ENCODE assay signal across 16 cellular contexts in genomic region chr4:7025040-7025602, GRCh38. TPM values are rescaled to one million over a fixed set of nuclear protein-coding genes. Genes with fewer than 3 reads are reported as not detected.
A peak's percentile ranks its signal among the peaks of the same experiment; 100 is the strongest.
DNase-seq lines count a peak whose midpoint lies in the region; ATAC-seq and TF ChIP-seq lines count a peak whose summit lies in the region.
"Had no signal": no experiment of that assay in that cellular context is flagged by ENCODE, and none has a peak within 500 bp of the region (broad histone marks: within the 10 kb centered on the region; RNA-seq: fewer than 3 reads in every experiment).

No MANE protein-coding gene starts in this region.

- H3K36me3 ChIP-seq in neural progenitor cell, result no peaks in the 10 kb centered on the region
- peaks cover 86% of the 10 kb centered on the region for H3K36me3 ChIP-seq in lower lobe of right lung

- H3K4me1 ChIP-seq in neural progenitor cell (peaks cover 6% of the 10 kb centered on the region), lower lobe of right lung (no peaks in the 10 kb centered on the region)
- H3K4me1 ChIP-seq: HAP-1 had no signal

- H3K27me3 ChIP-seq in neural progenitor cell (no peaks in the 10 kb centered on the region), lower lobe of right lung (ENCODE audit: low read depth) (no peaks in the 10 kb centered on the region)
- H3K27me3 ChIP-seq: BLaER1 treated with 17β-estradiol and CSF1 and Interleukin-3, amounts not matched to agents 10 nM and 100 nM had no signal

- no peaks in the 10 kb centered on the region for H3K27me3 Mint-ChIP-seq in nephron progenitor cell (ENCODE audit: low read depth, poor library complexity)
- H3K27me3 Mint-ChIP-seq in neural progenitor cell (ENCODE audit: insufficient read depth, low read depth), result peaks cover 6% of the 10 kb centered on the region
- H3K27me3 Mint-ChIP-seq in HFFc6 (ENCODE audit: insufficient read depth), result no peaks in the 10 kb centered on the region; the same call in 1 of the 2 replicates
- H3K27me3 Mint-ChIP-seq: CD4-positive, CD25-positive, alpha-beta regulatory T cell had no signal

- DNase-seq in Right ventricle myocardium inferior (ENCODE audit: missing footprints) (peak; percentile 41), cardiac septum (ENCODE audit: low spot score) (no peak), RWPE1 (ENCODE audit: low spot score) (no peak), nephron progenitor cell (no peak), neural progenitor cell (ENCODE audit: low spot score) (no peak), HFFc6 (no peak), lower lobe of right lung (no peak)
- DNase-seq: 8988T; AML-193; CD4-positive, CD25-positive, alpha-beta regulatory T cell; DMS53; GF-D8; GM23248 had no signal

- no peak overlapping the region for H3K4me2 ChIP-seq in neural progenitor cell
- H3K4me2 ChIP-seq: BLaER1 treated with 17β-estradiol and CSF1 and Interleukin-3, amounts not matched to agents 10 nM and 100 nM had no signal

- H3K79me2 ChIP-seq in neural progenitor cell (ENCODE audit: low read depth), result no peaks in the 10 kb centered on the region

- ATAC-seq in Right ventricle myocardium inferior, result no peak
- no peak for ATAC-seq in lower lobe of right lung
- ATAC-seq: HepG2 had no signal

- no peaks in the 10 kb centered on the region for H3F3A ChIP-seq in neural progenitor cell (ENCODE audit: low read depth)

- H3K9ac ChIP-seq in neural progenitor cell, result no peak overlapping the region
- H3K9ac ChIP-seq: GM23248 had no signal

- H3K36me3 Mint-ChIP-seq in nephron progenitor cell (ENCODE audit: low read depth) (peaks cover 60% of the 10 kb centered on the region), neural progenitor cell (peaks cover 26% of the 10 kb centered on the region), HFFc6 (ENCODE audit: low read depth) (peaks cover 18% of the 10 kb centered on the region; the same call in 1 of the 2 replicates)

- H3K9me3 Mint-ChIP-seq in nephron progenitor cell, result no peaks in the 10 kb centered on the region
- no peaks in the 10 kb centered on the region for H3K9me3 Mint-ChIP-seq in neural progenitor cell
- H3K9me3 Mint-ChIP-seq in HFFc6, result no peaks in the 10 kb centered on the region
- H3K9me3 Mint-ChIP-seq: CD4-positive, CD25-positive, alpha-beta regulatory T cell had no signal

- H4K20me1 ChIP-seq in neural progenitor cell (ENCODE audit: low read depth), result peaks cover 19% of the 10 kb centered on the region

- H3K27ac Mint-ChIP-seq in nephron progenitor cell (peak overlapping the region; percentile 54), neural progenitor cell (no peak overlapping the region), HFFc6 (no peak overlapping the region)
- H3K27ac Mint-ChIP-seq: CD4-positive, CD25-positive, alpha-beta regulatory T cell had no signal

- intact Hi-C loops in Right ventricle myocardium inferior (cut with DNase I), result no loop called here
- intact Hi-C loops in cardiac septum (cut with DNase I), result no loop called here
- intact Hi-C loops in lower lobe of right lung (cut with DNase I), result no loop called here

- H3K9me3 ChIP-seq in neural progenitor cell (ENCODE audit: low read depth) (no peaks in the 10 kb centered on the region), lower lobe of right lung (no peaks in the 10 kb centered on the region)
- H3K9me3 ChIP-seq: BLaER1 treated with 17β-estradiol and CSF1 and Interleukin-3, amounts not matched to agents 10 nM and 100 nM; HAP-1 had no signal

- CTCF ChIA-PET in RWPE1 (lab: Yijun Ruan, JAX), result no interaction called here

- H3K4me3 ChIP-seq in neural progenitor cell (no peak overlapping the region), lower lobe of right lung (no peak overlapping the region)
- H3K4me3 ChIP-seq: BLaER1 treated with 17β-estradiol and CSF1 and Interleukin-3, amounts not matched to agents 10 nM and 100 nM; GM23248; HAP-1 had no signal

- H3K27ac ChIP-seq in RWPE1 (peak overlapping the region; percentile 92), neural progenitor cell (no peak overlapping the region), lower lobe of right lung (no peak overlapping the region)
- H3K27ac ChIP-seq: GM23248 had no signal

- H2AFZ ChIP-seq in neural progenitor cell (replicated peaks), result no peak overlapping the region
- H2AFZ ChIP-seq: GM23248 had no signal

- H3K4me3 Mint-ChIP-seq in nephron progenitor cell (no peak overlapping the region), neural progenitor cell (no peak overlapping the region), HFFc6 (no peak overlapping the region)
- H3K4me3 Mint-ChIP-seq: CD4-positive, CD25-positive, alpha-beta regulatory T cell had no signal

- no peak for TF ChIP-seq CTCF in RWPE1 (conservative IDR thresholded peaks at IDR 0.05; ENCODE audit: low read depth)
- no peak for TF ChIP-seq CTCF in nephron progenitor cell (IDR thresholded peaks at IDR 0.05)
- no peak for TF ChIP-seq CTCF in neural progenitor cell (IDR thresholded peaks at IDR 0.05)
- TF ChIP-seq CTCF in HFFc6 (IDR thresholded peaks at IDR 0.05), result no peak
- no peak for TF ChIP-seq CTCF in lower lobe of right lung (IDR thresholded peaks at IDR 0.05)

- POLR2A ChIA-PET in RWPE1 (lab: Yijun Ruan, JAX; ENCODE audit: low non-redundant PET), result no interaction called here

- H3K4me1 Mint-ChIP-seq in nephron progenitor cell, result peaks cover 21% of the 10 kb centered on the region
- H3K4me1 Mint-ChIP-seq in neural progenitor cell, result peaks cover 19% of the 10 kb centered on the region
- H3K4me1 Mint-ChIP-seq in HFFc6 (ENCODE audit: low read depth), result peaks cover 40% of the 10 kb centered on the region

RNA-seq across cellular contexts. Expression of gene TADA2B, which starts 18.1 kb away (rescaled TPM):
- total RNA-seq in Right ventricle myocardium inferior, result 33.3 TPM
- total RNA-seq in cardiac septum, result 25.6 TPM
- total RNA-seq in neural progenitor cell (ENCODE audit: low replicate concordance), result 10.6 and 12.6 TPM in 2 replicates
- total RNA-seq in HFFc6 (2021; fragmentation: NEBNext Ultra II Directional; extraction: Animal tissue kit (Norgen Biotek cat#: 25700)), result 10 to 100 TPM; 15.5 to 19.9 (median 17.9) TPM
- 20.2 TPM for total RNA-seq in lower lobe of right lung

RNA-seq across cellular contexts. Expression of gene GRPEL1, which starts 42.7 kb away (rescaled TPM):
- total RNA-seq in Right ventricle myocardium inferior, result 61.5 TPM
- 43.5 TPM for total RNA-seq in cardiac septum
- 13.7 and 21.0 TPM in 2 replicates for total RNA-seq in neural progenitor cell (ENCODE audit: low replicate concordance)
- 10 to 100 TPM; 43.1 to 62.1 (median 45.3) TPM for total RNA-seq in HFFc6 (2021; fragmentation: NEBNext Ultra II Directional; extraction: Animal tissue kit (Norgen Biotek cat#: 25700))
- 25.7 TPM for total RNA-seq in lower lobe of right lung
